In genomic region chr2:29114841-29115609, GRCh38 we compare ENCODE assay signal across 8 cellular contexts.
DNase-seq lines count a peak whose midpoint lies in the region; ATAC-seq and TF ChIP-seq lines count a peak whose summit lies in the region.

TSS of gene CLIP4 (plus strand) at chr2:29115415. CDS start at chr2:29121389, 5,974 bp downstream.

- peak; percentile 36 for ATAC-seq in GM21576 (IDR thresholded peaks at IDR 0.05; ENCODE audit: unreplicated experiment)

- no peaks in the 10 kb centered on the region for H3K9me3 ChIP-seq in muscle layer of colon (ENCODE audit: low read length)

- TF ChIP-seq POLR2A in erythroblast (IDR thresholded peaks at IDR 0.05; ENCODE audit: low read length): no peak

- H3K4me1 ChIP-seq in muscle layer of colon (ENCODE audit: insufficient read depth, low read length): peaks cover 24% of the 10 kb centered on the region

- H3K27me3 ChIP-seq in muscle layer of colon (ENCODE audit: control insufficient read depth in 1 of 2, insufficient read depth in 2 of 2, low read length in 2 of 2): no peaks in the 10 kb centered on the region

- DNase-seq in COR-L47 (lab: John Stamatoyannopoulos, UW) (peak; percentile 38), NCI-H2171 treated with DMSO at 0.1 percent for 48 hours (lab: John Stamatoyannopoulos, UW) (peak; percentile 68), erythroblast (lab: John Stamatoyannopoulos, UW) (peak; percentile 63 to 73), NCI-H510A treated with DMSO at 0.1 percent for 48 hours (lab: John Stamatoyannopoulos, UW) (no peak)
- DNase-seq in activated T-cell treated with anti-CD3 and anti-CD28 coated beads, Interleukin-2, amount 50 U/mL, for 1 hour: peak; percentile 77
- DNase-seq in stimulated activated CD8-positive, alpha-beta memory T cell treated with anti-CD3 and anti-CD28 coated beads, Interleukin-7, amount 100 ng/mL, for 1 hour (ENCODE audit: low read depth in 2 of 2): peak; percentile 46

- H3K4me3 ChIP-seq in muscle layer of colon (ENCODE audit: low read depth in 1 of 2, low read length in 2 of 2): peak within 1 kb of the TSS; percentile 69 to 88

- peak within 1 kb of the TSS; percentile 80 for H3K9ac ChIP-seq in muscle layer of colon (ENCODE audit: low read length)

- no peaks in the 10 kb centered on the region for H3K36me3 ChIP-seq in muscle layer of colon (ENCODE audit: insufficient read depth, low read length)

- H3K27ac ChIP-seq in muscle layer of colon (ENCODE audit: low read depth, low read length): peak within 1 kb of the TSS; percentile 90
